Comparison of ENCODE assay signal across 21 cellular contexts in the genomic region with DNA sequence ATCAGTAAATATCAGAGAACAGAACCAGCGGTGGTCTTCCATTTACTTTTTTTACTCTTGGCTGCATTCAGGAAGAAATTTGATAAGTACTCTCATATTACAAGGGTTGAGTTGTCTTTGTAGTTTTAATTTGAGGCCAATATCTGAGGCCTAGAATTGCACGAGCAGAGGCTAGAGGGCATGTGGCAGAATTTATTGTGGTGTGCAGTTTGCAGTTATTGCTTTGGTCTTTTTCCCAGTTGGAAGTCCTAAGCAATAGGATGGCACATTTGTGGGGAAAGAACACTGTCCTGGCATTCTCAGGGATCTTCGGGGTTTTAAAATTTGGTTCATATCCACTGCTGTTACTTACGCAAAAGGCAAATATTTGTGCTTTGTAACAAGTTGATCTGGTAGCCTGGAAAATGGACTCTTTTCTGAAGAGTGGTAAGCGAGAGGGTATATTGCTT.
"Had no signal": no experiment of that assay in that cellular context is flagged by ENCODE, and none has a peak within 500 bp of the region (broad histone marks: within the 10 kb centered on the region; RNA-seq: fewer than 3 reads in every experiment).

No MANE protein-coding gene starts in this region.

- H3K27ac ChIP-seq: parathyroid adenoma, testis, vagina had no signal

- H3K9ac ChIP-seq: parathyroid adenoma had no signal

- H3K4me1 ChIP-seq: testis, vagina had no signal

- DNase-seq: activated CD4-positive, alpha-beta T cell treated with anti-CD3 and anti-CD28 coated beads for 1 hour; activated naive CD4-positive, alpha-beta T cell treated with Interleukin-2 at 50 U/mL for 16 hours; activated naive CD8-positive, alpha-beta T cell treated with anti-CD3 and anti-CD28 coated beads for 36 hours; activated T-cell treated with anti-CD3 and anti-CD28 coated beads, Interleukin-2, amount 50 U/mL, for 48 hours; central memory CD4-positive, alpha-beta T cell; effector memory CD4-positive, alpha-beta T cell; glutamatergic neuron; hippocampal formation; nucleus accumbens; stimulated activated CD4-positive, alpha-beta T cell treated with anti-CD3 and anti-CD28 coated beads, Interleukin-2, amount 100 ng/mL, for 48 hours; stimulated activated CD8-positive, alpha-beta memory T cell treated with anti-CD3 and anti-CD28 coated beads, Interleukin-4, amount 100 ng/mL, for 48 hours; stimulated activated naive CD4-positive, alpha-beta T cell; testis; trophoblast cell had no signal

- H3K9me3 Mint-ChIP-seq: activated naive CD8-positive, alpha-beta T cell treated with anti-CD3 and anti-CD28 coated beads for 36 hours; memory B cell; natural killer cell treated with Interleukin-12 subunit alpha and Interleukin-12 subunit beta and Interleukin-15 and Interleukin-18, amount 100 ng/mL, for 72 hours had no signal

- H3K27ac Mint-ChIP-seq: activated naive CD8-positive, alpha-beta T cell treated with anti-CD3 and anti-CD28 coated beads for 36 hours; memory B cell; natural killer cell treated with Interleukin-12 subunit alpha and Interleukin-12 subunit beta and Interleukin-15 and Interleukin-18, amount 100 ng/mL, for 72 hours had no signal

- H3K27me3 Mint-ChIP-seq: activated naive CD8-positive, alpha-beta T cell treated with anti-CD3 and anti-CD28 coated beads for 36 hours; memory B cell; natural killer cell treated with Interleukin-12 subunit alpha and Interleukin-12 subunit beta and Interleukin-15 and Interleukin-18, amount 100 ng/mL, for 72 hours had no signal

- H3K9me3 ChIP-seq: testis, vagina had no signal

- H3K27me3 ChIP-seq: testis, vagina had no signal

- FAIRE-seq: astrocyte, frontal cortex had no signal

- H3K4me3 Mint-ChIP-seq: activated naive CD8-positive, alpha-beta T cell treated with anti-CD3 and anti-CD28 coated beads for 36 hours; memory B cell; natural killer cell treated with Interleukin-12 subunit alpha and Interleukin-12 subunit beta and Interleukin-15 and Interleukin-18, amount 100 ng/mL, for 72 hours had no signal

- H3K4me3 ChIP-seq: testis, vagina had no signal

- H3K4me1 Mint-ChIP-seq: activated naive CD8-positive, alpha-beta T cell treated with anti-CD3 and anti-CD28 coated beads for 36 hours had no signal

- H2AFZ ChIP-seq: parathyroid adenoma had no signal

- ATAC-seq: esophagus mucosa; natural killer cell treated with Interleukin-12 subunit alpha and Interleukin-12 subunit beta and Interleukin-15 and Interleukin-18, amount 100 ng/mL, for 72 hours had no signal
